ENCODE assay signal across 24 cellular contexts in the genomic region with DNA sequence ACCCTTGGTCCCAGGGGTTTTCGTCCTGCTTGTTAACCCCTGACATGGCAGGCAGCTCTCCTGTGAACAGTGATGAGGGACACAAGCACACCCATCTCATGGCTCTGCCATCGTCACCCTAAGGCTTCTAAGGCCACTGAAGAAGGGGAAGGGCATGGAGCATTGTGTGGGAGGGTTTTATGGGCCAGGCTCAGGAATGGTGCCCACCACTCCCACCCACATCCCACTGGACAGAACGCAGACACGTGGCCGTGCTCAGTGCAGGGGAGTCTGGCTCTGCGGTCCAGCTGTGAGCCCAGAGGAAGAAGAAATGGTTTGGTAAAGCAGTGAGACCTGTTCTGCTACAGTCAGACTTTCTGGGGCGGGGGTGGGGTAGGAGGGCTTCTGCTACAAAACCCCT.
A peak's percentile ranks its signal among the peaks of the same experiment; 100 is the strongest.
DNase-seq lines count a peak whose midpoint lies in the region; ATAC-seq and TF ChIP-seq lines count a peak whose summit lies in the region.
"Had no signal": no experiment of that assay in that cellular context is flagged by ENCODE, and none has a peak within 500 bp of the region (broad histone marks: within the 10 kb centered on the region; RNA-seq: fewer than 3 reads in every experiment).

No MANE protein-coding gene starts in this region.

- no peak overlapping the region for H2AFZ ChIP-seq in neuronal stem cell (ENCODE audit: low read length)

- H3K27ac Mint-ChIP-seq in endodermal cell: no peak overlapping the region
- H3K27ac Mint-ChIP-seq in effector memory CD8-positive, alpha-beta T cell: no peak overlapping the region
- H3K27ac Mint-ChIP-seq: B cell; CD14-positive monocyte; CD4-positive, alpha-beta memory T cell; CD4-positive, CD25-positive, alpha-beta regulatory T cell; CD8-positive, alpha-beta memory T cell had no signal

- no peak overlapping the region for H3K23ac ChIP-seq in neuronal stem cell (ENCODE audit: low read depth, low read length, poor library complexity)

- DNase-seq in SK-N-MC (ENCODE audit: low read depth, low spot score) (no peak), endodermal cell (no peak), neuronal stem cell (ENCODE audit: low spot score) (no peak), NCI-H1048 (lab: John Stamatoyannopoulos, UW) (no peak), HuH-7 (ENCODE audit: low spot score) (no peak)
- no peak for DNase-seq in effector memory CD8-positive, alpha-beta T cell
- DNase-seq: AML-193; CD4-positive, alpha-beta memory T cell; CD4-positive, CD25-positive, alpha-beta regulatory T cell; CD8-positive, alpha-beta memory T cell; COR-L47; DMS 273 treated with DMSO at 0.1 percent for 48 hours; DMS153; DMS53; DMS79; DND-41; EL; GDM1 had no signal

- H3K4ac ChIP-seq in neuronal stem cell (ENCODE audit: low read length): no peak overlapping the region

- no peak overlapping the region for H3K9ac ChIP-seq in BLaER1
- no peak overlapping the region for H3K9ac ChIP-seq in SK-N-MC (ENCODE audit: insufficient read length)
- no peak overlapping the region for H3K9ac ChIP-seq in endodermal cell (ENCODE audit: extremely low read depth, low read length, poor library complexity, severe bottlenecking)
- peak overlapping the region; percentile 17 for H3K9ac ChIP-seq in neuronal stem cell (ENCODE audit: low read depth, low read length, poor library complexity)

- no peaks in the 10 kb centered on the region for H3K9me3 ChIP-seq in BLaER1
- no peaks in the 10 kb centered on the region for H3K9me3 ChIP-seq in SK-N-MC (ENCODE audit: low read depth, low read length)
- no peaks in the 10 kb centered on the region for H3K9me3 ChIP-seq in endodermal cell (ENCODE audit: control insufficient read depth, low read length)
- no peaks in the 10 kb centered on the region for H3K9me3 ChIP-seq in neuronal stem cell (replicated peaks in 1 of 2; ENCODE audit: control insufficient read depth in 2 of 2, insufficient read depth in 1 of 2, low read depth in 1 of 2, low read length in 2 of 2)
- H3K9me3 ChIP-seq: A549 had no signal

- H3K27me3 ChIP-seq in BLaER1: no peaks in the 10 kb centered on the region
- no peaks in the 10 kb centered on the region for H3K27me3 ChIP-seq in endodermal cell (ENCODE audit: control insufficient read depth, insufficient read depth, low read length, poor library complexity, severe bottlenecking)
- no peaks in the 10 kb centered on the region for H3K27me3 ChIP-seq in neuronal stem cell (ENCODE audit: control insufficient read depth in 3 of 3, insufficient read depth in 3 of 3, low read depth in 1 of 3, low read length in 3 of 3)

- H4K20me1 ChIP-seq in BLaER1: no peaks in the 10 kb centered on the region

- no peak for ATAC-seq in effector memory CD8-positive, alpha-beta T cell (replicated peaks)
- ATAC-seq: A549, GM12878 had no signal

- H3K9me3 Mint-ChIP-seq in endodermal cell: no peaks in the 10 kb centered on the region
- no peaks in the 10 kb centered on the region for H3K9me3 Mint-ChIP-seq in effector memory CD8-positive, alpha-beta T cell
- H3K9me3 Mint-ChIP-seq: CD4-positive, alpha-beta memory T cell; CD4-positive, CD25-positive, alpha-beta regulatory T cell had no signal

- no peak overlapping the region for H3K4me3 Mint-ChIP-seq in endodermal cell
- no peak overlapping the region for H3K4me3 Mint-ChIP-seq in effector memory CD8-positive, alpha-beta T cell
- H3K4me3 Mint-ChIP-seq: B cell; CD14-positive monocyte; CD4-positive, alpha-beta memory T cell; CD4-positive, CD25-positive, alpha-beta regulatory T cell; CD8-positive, alpha-beta memory T cell had no signal

- peaks cover 2% of the 10 kb centered on the region for H3K27me3 Mint-ChIP-seq in endodermal cell (ENCODE audit: insufficient read depth)
- peaks cover 6 to 37% of the 10 kb centered on the region in 2 donors for H3K27me3 Mint-ChIP-seq in effector memory CD8-positive, alpha-beta T cell
- H3K27me3 Mint-ChIP-seq: CD4-positive, CD25-positive, alpha-beta regulatory T cell had no signal

- no peak overlapping the region for H2BK120ac ChIP-seq in neuronal stem cell (ENCODE audit: low read depth, low read length)

- TF ChIP-seq CTCF in endodermal cell (conservative IDR thresholded peaks at IDR 0.05): no peak

- H2AK5ac ChIP-seq in neuronal stem cell (ENCODE audit: low read depth, low read length): peak overlapping the region; percentile 77

- WGBS in endodermal cell (ENCODE audit: insufficient coverage in 1 of 2, insufficient read length in 1 of 2), 2 experiments: 84 to 100% methylated on average over 1 to 5 of the region's 7 CpGs
- WGBS in neuronal stem cell (ENCODE audit: extremely low coverage in 2 of 2, insufficient read length in 2 of 2, insufficient replicate concordance in 1 of 2), 2 donors: no CpG with 5 or more reads among the region's 7 CpGs

- H3K18ac ChIP-seq in neuronal stem cell (ENCODE audit: low read length): peak overlapping the region; percentile 84

- no peak overlapping the region for H3K27ac ChIP-seq in BLaER1
- H3K27ac ChIP-seq in SK-N-MC: 0 out of 2 replicates have a peak overlapping the region, but pooled peaks have one; percentile 28
- peak overlapping the region; percentile 32 for H3K27ac ChIP-seq in endodermal cell (ENCODE audit: low read depth, low read length)
- no peak overlapping the region for H3K27ac ChIP-seq in neuronal stem cell (replicated peaks; ENCODE audit: low read length)
- H3K27ac ChIP-seq: 22Rv1, A549 had no signal

- no peak overlapping the region for H4K91ac ChIP-seq in neuronal stem cell (ENCODE audit: low read depth, low read length, poor library complexity)

- H3K4me1 Mint-ChIP-seq in endodermal cell: peaks cover 7% of the 10 kb centered on the region
- H3K4me1 Mint-ChIP-seq in effector memory CD8-positive, alpha-beta T cell (ENCODE audit: low read depth in 2 of 2): no peaks in the 10 kb centered on the region
- H3K4me1 Mint-ChIP-seq: B cell; CD14-positive monocyte; CD8-positive, alpha-beta memory T cell had no signal

- peak overlapping the region; percentile 36 for H3K4me2 ChIP-seq in BLaER1
- H3K4me2 ChIP-seq in neuronal stem cell (ENCODE audit: insufficient read depth, low read length, poor library complexity, severe bottlenecking): no peak overlapping the region
- H3K4me2 ChIP-seq: A549 had no signal

- peak overlapping the region; percentile 31 for H2BK5ac ChIP-seq in neuronal stem cell (ENCODE audit: low read length)

- no peak overlapping the region for H3K14ac ChIP-seq in neuronal stem cell (ENCODE audit: low read length)

- peak overlapping the region; percentile 35 for H2BK12ac ChIP-seq in neuronal stem cell (ENCODE audit: low read length)

- H3K36me3 Mint-ChIP-seq in endodermal cell (ENCODE audit: low read depth): no peaks in the 10 kb centered on the region
- no peaks in the 10 kb centered on the region for H3K36me3 Mint-ChIP-seq in effector memory CD8-positive, alpha-beta T cell (ENCODE audit: insufficient read depth)
- H3K36me3 Mint-ChIP-seq: CD14-positive monocyte; CD4-positive, alpha-beta memory T cell; CD4-positive, CD25-positive, alpha-beta regulatory T cell; CD8-positive, alpha-beta memory T cell had no signal

- no peak overlapping the region for H3K4me3 ChIP-seq in BLaER1
- no peak overlapping the region for H3K4me3 ChIP-seq in SK-N-MC
- no peak overlapping the region for H3K4me3 ChIP-seq in endodermal cell (ENCODE audit: low read length)
- no peak overlapping the region for H3K4me3 ChIP-seq in neuronal stem cell (ENCODE audit: low read length in 2 of 2)
- H3K4me3 ChIP-seq: A549, GM12878 had no signal

- H2BK15ac ChIP-seq in neuronal stem cell (ENCODE audit: low read length): peak overlapping the region; percentile 17

- H3K36me3 ChIP-seq in BLaER1: no peaks in the 10 kb centered on the region
- H3K36me3 ChIP-seq in SK-N-MC (ENCODE audit: insufficient read depth, low read length): no peaks in the 10 kb centered on the region
- H3K36me3 ChIP-seq in endodermal cell (ENCODE audit: control insufficient read depth, insufficient read depth, low read length): no peaks in the 10 kb centered on the region
- no peaks in the 10 kb centered on the region for H3K36me3 ChIP-seq in neuronal stem cell (replicated peaks in 1 of 2; ENCODE audit: control insufficient read depth in 2 of 2, insufficient read depth in 2 of 2, low read length in 2 of 2)

- H3K4me1 ChIP-seq in BLaER1 (peaks cover 36% of the 10 kb centered on the region), endodermal cell (ENCODE audit: control insufficient read depth, insufficient read depth, low read length) (no peaks in the 10 kb centered on the region), neuronal stem cell (ENCODE audit: control insufficient read depth in 2 of 2, insufficient read depth in 1 of 2, low read depth in 1 of 2, low read length in 2 of 2) (peaks cover 10 to 24% of the 10 kb centered on the region in 2 donors)
- H3K4me1 ChIP-seq: A549 had no signal

- peaks cover 1% of the 10 kb centered on the region for H3K79me1 ChIP-seq in neuronal stem cell (ENCODE audit: low read depth, low read length)

- H4K8ac ChIP-seq in neuronal stem cell (ENCODE audit: low read depth, low read length): no peak overlapping the region

Comparison
In these comparisons a context has a peak if more than half of its experiments do, and no peak if none do; other contexts are left out.
1. H3K27ac ChIP-seq: peak in SK-N-MC (single experiment) and endodermal cell (single experiment); none in BLaER1 (single experiment) and neuronal stem cell (single experiment).